Comparison of ENCODE assay signal across 2 cellular contexts in genomic region chr11:73186886-73187285, GRCh38.
A peak's percentile ranks its signal among the peaks of the same experiment; 100 is the strongest.
TF ChIP-seq lines count a peak whose summit lies in the region.

No MANE protein-coding gene starts in this region.

TF ChIP-seq in A549, 52 proteins besides CTCF, POLR2A, EP300 and RAD21:
- TF ChIP-seq HEYL (CRISPR knock-in tag; IDR thresholded peaks at IDR 0.05): no peak
- no peak for TF ChIP-seq NPAS2 (CRISPR knock-in tag; IDR thresholded peaks at IDR 0.05; ENCODE audit: borderline replicate concordance)
- no peak for TF ChIP-seq ZC3H11A (IDR thresholded peaks at IDR 0.05)
- TF ChIP-seq TP53 (CRISPR knock-in tag; IDR thresholded peaks at IDR 0.05): no peak
- no peak for TF ChIP-seq EHMT2 (IDR thresholded peaks at IDR 0.05; ENCODE audit: low read depth)
- no peak for TF ChIP-seq E2F6 (IDR thresholded peaks at IDR 0.05; ENCODE audit: borderline replicate concordance, low read depth)
- no peak for TF ChIP-seq FOSL2 (IDR thresholded peaks at IDR 0.05)
- no peak for TF ChIP-seq FOSL2 (CRISPR knock-in tag; IDR thresholded peaks at IDR 0.05)
- no peak for TF ChIP-seq FOXS1 (CRISPR knock-in tag; IDR thresholded peaks at IDR 0.05)
- TF ChIP-seq CBX2 (IDR thresholded peaks at IDR 0.05; ENCODE audit: borderline replicate concordance, low read depth): no peak
- no peak for TF ChIP-seq USF2 (IDR thresholded peaks at IDR 0.05)
- no peak for TF ChIP-seq MAFK (IDR thresholded peaks at IDR 0.05; ENCODE audit: partially characterized antibody)
TF ChIP-seq in A549: peak in this region for 0.

TF ChIP-seq in K562, 482 proteins besides CTCF, POLR2A, EP300 and RAD21:
- peak; percentile 30; the same call in 1 of the 2 replicates for TF ChIP-seq ADNP (tag; IDR thresholded peaks at IDR 0.05)
- no peak for TF ChIP-seq ZNF224 (CRISPR knock-in tag; IDR thresholded peaks at IDR 0.05)
- TF ChIP-seq TFAP4 (CRISPR knock-in tag; IDR thresholded peaks at IDR 0.05; ENCODE audit: borderline replicate concordance): no peak
TF ChIP-seq in K562: peak in this region for 1.
